ENCODE assay signal across 18 cellular contexts in the genomic region with DNA sequence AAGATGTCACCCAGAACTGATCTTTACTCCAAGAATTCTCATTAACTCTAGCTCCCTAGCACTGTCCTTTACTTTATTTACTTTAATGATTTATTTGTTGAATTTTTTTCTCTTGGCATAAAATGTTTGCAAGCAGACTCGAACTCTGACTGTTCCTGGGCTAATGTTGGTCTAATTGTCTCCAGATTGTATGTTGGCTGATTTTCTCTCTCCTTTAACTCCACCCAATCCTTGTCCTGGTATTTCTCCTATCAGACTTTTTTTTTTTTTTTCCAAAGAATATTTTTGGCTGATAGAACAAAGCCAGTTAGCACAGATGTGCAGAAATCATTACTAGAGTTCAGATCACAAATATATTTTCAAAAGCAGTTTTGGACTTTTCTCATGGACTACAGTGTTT.
DNase-seq lines count a peak whose midpoint lies in the region; ATAC-seq and TF ChIP-seq lines count a peak whose summit lies in the region.
"Had no signal": no experiment of that assay in that cellular context is flagged by ENCODE, and none has a peak within 500 bp of the region (broad histone marks: within the 10 kb centered on the region; RNA-seq: fewer than 3 reads in every experiment).

No MANE protein-coding gene starts in this region.

- peaks cover 15% of the 10 kb centered on the region for H3K36me3 Mint-ChIP-seq in type B pancreatic cell

- H3K9me3 Mint-ChIP-seq in type B pancreatic cell: no peaks in the 10 kb centered on the region
- H3K9me3 Mint-ChIP-seq: CD8-positive, alpha-beta T cell; H9; IgD-negative memory B cell had no signal

- H3K4me1 Mint-ChIP-seq in type B pancreatic cell (ENCODE audit: unreplicated experiment): no peaks in the 10 kb centered on the region
- H3K4me1 Mint-ChIP-seq: H9, IgD-negative memory B cell had no signal

- H3K27me3 Mint-ChIP-seq in type B pancreatic cell: no peaks in the 10 kb centered on the region
- H3K27me3 Mint-ChIP-seq: IgD-negative memory B cell had no signal

- no peak for TF ChIP-seq CTCF in fibroblast of the aortic adventitia (IDR thresholded peaks at IDR 0.05; ENCODE audit: insufficient read depth, low read length)
- TF ChIP-seq CTCF in type B pancreatic cell (conservative IDR thresholded peaks at IDR 0.05): no peak

- H3K27ac Mint-ChIP-seq in type B pancreatic cell: no peak overlapping the region
- H3K27ac Mint-ChIP-seq: CD8-positive, alpha-beta T cell; H9; IgD-negative memory B cell had no signal

- H3K4me3 Mint-ChIP-seq in type B pancreatic cell: no peak overlapping the region
- H3K4me3 Mint-ChIP-seq: CD8-positive, alpha-beta T cell; H9; IgD-negative memory B cell had no signal

- peak; percentile 55 for DNase-seq in AG08395 (ENCODE audit: low spot score)
- peak; percentile 36 for DNase-seq in GM04503 (ENCODE audit: low read depth)
- peak; percentile 86 for DNase-seq in fibroblast of the aortic adventitia (ENCODE audit: low read depth)
- no peak for DNase-seq in medulla oblongata (ENCODE audit: extremely low spot score)
- DNase-seq in type B pancreatic cell (ENCODE audit: extremely low spot score, unreplicated experiment): no peak
- DNase-seq in NCI-H2107 treated with DMSO at 0.1 percent for 48 hours (lab: John Stamatoyannopoulos, UW; ENCODE audit: unreplicated experiment): no peak
- no peak for DNase-seq in Ammon's horn (ENCODE audit: low spot score)
- DNase-seq: BE2C; CD8-positive, alpha-beta T cell; H9; NCI-H146; NCI-H2081 treated with DMSO at 0.1 percent for 48 hours; NCI-H2227 treated with DMSO at 0.1 percent for 48 hours; NCI-H526; OCI-M1 had no signal

- ATAC-seq in SK-N-SH treated with all-trans-retinoic acid at 6 μM for 48 hours: peak; percentile 84
- ATAC-seq: CD8-positive, alpha-beta T cell had no signal

- H3K4me3 ChIP-seq in fibroblast of the aortic adventitia (ENCODE audit: low read depth, low read length): no peak overlapping the region
- H3K4me3 ChIP-seq: SJSA1 had no signal

TF ChIP-seq in SK-N-SH treated with all-trans-retinoic acid at 6 μM for 48 hours, 23 proteins besides CTCF, POLR2A, EP300 and RAD21:
- TF ChIP-seq PPARA (CRISPR knock-in tag; IDR thresholded peaks at IDR 0.05; ENCODE audit: borderline replicate concordance) (no peak), ISL1 (CRISPR knock-in tag; IDR thresholded peaks at IDR 0.05) (no peak)

Comparison
In these comparisons a context has a peak if more than half of its experiments do, and no peak if none do; other contexts are left out.
1. DNase-seq: peak in AG08395 (single experiment), GM04503 (single experiment) and fibroblast of the aortic adventitia (single experiment); none in medulla oblongata (single experiment), type B pancreatic cell (single experiment), NCI-H2107 treated with DMSO at 0.1 percent for 48 hours (single experiment) and Ammon's horn (single experiment).